In the genomic region with DNA sequence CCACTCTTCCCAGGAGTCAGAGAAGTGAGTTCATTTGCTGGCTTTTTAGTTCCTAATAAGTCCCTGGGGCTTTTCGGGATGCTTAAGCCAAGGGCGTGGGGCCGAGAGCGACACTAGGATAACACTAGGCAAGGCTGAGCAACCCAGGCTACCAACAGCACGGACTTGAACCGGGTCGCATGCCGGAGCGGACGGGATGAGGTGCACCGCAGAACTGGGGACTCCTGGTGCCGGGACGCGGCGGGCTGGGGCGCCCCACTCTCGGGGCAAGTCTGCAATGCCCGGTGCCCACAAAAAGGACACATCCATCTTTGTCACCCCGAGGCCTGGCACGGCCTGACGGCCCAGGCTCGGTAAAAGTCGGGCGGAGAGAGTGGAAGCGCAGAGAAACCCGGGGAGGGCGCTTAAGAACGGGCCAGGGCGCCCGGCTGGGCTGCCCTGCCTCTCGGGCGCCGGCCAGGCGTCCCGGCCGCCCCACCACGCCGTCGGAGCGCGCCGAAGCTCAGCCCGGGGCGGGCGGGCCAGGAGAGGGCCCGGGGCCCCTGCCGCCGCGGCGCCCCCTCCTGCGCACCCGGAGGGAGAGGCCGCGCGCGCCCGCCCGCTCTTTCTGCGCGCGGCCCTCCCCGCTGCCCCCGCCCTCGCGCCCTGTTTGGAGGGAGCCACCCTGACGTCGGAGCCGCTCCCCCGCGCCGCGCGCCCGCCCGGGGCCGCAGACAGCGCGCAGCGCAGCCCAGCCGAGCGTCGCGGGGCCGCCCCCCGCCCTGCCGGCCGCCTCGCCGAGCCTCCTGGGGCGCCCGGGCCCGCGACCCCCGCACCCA, we compare ENCODE assay signal across 8 cellular contexts. TPM values are rescaled to one million over a fixed set of nuclear protein-coding genes. Genes with fewer than 3 reads are reported as not detected.
DNase-seq lines count a peak whose midpoint lies in the region; ATAC-seq and TF ChIP-seq lines count a peak whose summit lies in the region.

A gene with protein sequence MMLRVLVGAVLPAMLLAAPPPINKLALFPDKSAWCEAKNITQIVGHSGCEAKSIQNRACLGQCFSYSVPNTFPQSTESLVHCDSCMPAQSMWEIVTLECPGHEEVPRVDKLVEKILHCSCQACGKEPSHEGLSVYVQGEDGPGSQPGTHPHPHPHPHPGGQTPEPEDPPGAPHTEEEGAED (plus strand): TSS at position 710 of the 818 bp plus-strand sequence. CDS start 10,720 bp downstream, outside the sequence.

- peak; percentile 64 for ATAC-seq in left lung
- no peak for ATAC-seq in GM21529 (IDR thresholded peaks at IDR 0.05; ENCODE audit: unreplicated experiment)
- no peak for ATAC-seq in HG02870 (IDR thresholded peaks at IDR 0.05; ENCODE audit: unreplicated experiment)

- CTCF ChIA-PET in activated CD4-positive, alpha-beta T cell treated with anti-CD3 and anti-CD28 coated beads, Interleukin-2, amount 10 ng/mL, durations not matched to agents 7 days and 5 days (lab: Charles Lee), result interaction anchor here (0.9 to 2.3 kb wide), 4 partner anchors 16 to 299 kb away, joined by 3 to 6 read pairs (median 3); no protein-coding TSS in a partner anchor

- H3K27ac Mint-ChIP-seq in IgD-negative memory B cell, result peak within 1 kb of the TSS; percentile 57 to 86 (median 64)
- H3K27ac Mint-ChIP-seq in activated CD4-positive, alpha-beta T cell treated with anti-CD3 and anti-CD28 coated beads, Interleukin-2, amount 10 ng/mL, durations not matched to agents 7 days and 5 days, result peak within 1 kb of the TSS; percentile 89
- H3K27ac Mint-ChIP-seq in dendritic cell treated with granulocyte-macrophage colony-stimulating factor and Interleukin-4, amounts not matched to agents 40 ng/mL and 50 ng/mL, for 4 days, result peak within 1 kb of the TSS; percentile 2

- TF ChIP-seq CTCF in left lung (IDR thresholded peaks at IDR 0.05), result no peak

- peaks cover 56% of the 10 kb centered on the region for H3K27me3 Mint-ChIP-seq in IgD-negative memory B cell
- peaks cover 26% of the 10 kb centered on the region for H3K27me3 Mint-ChIP-seq in activated CD4-positive, alpha-beta T cell treated with anti-CD3 and anti-CD28 coated beads, Interleukin-2, amount 10 ng/mL, durations not matched to agents 7 days and 5 days
- H3K27me3 Mint-ChIP-seq in dendritic cell treated with granulocyte-macrophage colony-stimulating factor and Interleukin-4, amounts not matched to agents 40 ng/mL and 50 ng/mL, for 4 days, result peaks cover 81% of the 10 kb centered on the region

- H3K27ac ChIP-seq in left lung, result peak within 1 kb of the TSS; percentile 68 to 86

- H3K9me3 Mint-ChIP-seq in IgD-negative memory B cell, result no peaks in the 10 kb centered on the region
- no peaks in the 10 kb centered on the region for H3K9me3 Mint-ChIP-seq in activated CD4-positive, alpha-beta T cell treated with anti-CD3 and anti-CD28 coated beads, Interleukin-2, amount 10 ng/mL, durations not matched to agents 7 days and 5 days
- H3K9me3 Mint-ChIP-seq in dendritic cell treated with granulocyte-macrophage colony-stimulating factor and Interleukin-4, amounts not matched to agents 40 ng/mL and 50 ng/mL, for 4 days, result no peaks in the 10 kb centered on the region

- DNase-seq in EL, result peak; percentile 67
- DNase-seq in activated CD4-positive, alpha-beta T cell treated with anti-CD3 and anti-CD28 coated beads, Interleukin-2, amount 10 ng/mL, durations not matched to agents 7 days and 5 days, result peak; percentile 76
- DNase-seq in left lung, result no peak
- DNase-seq in stimulated activated CD4-positive, alpha-beta T cell treated with anti-CD3 and anti-CD28 coated beads, Interleukin-2, amount 100 ng/mL, for 48 hours, result peak; percentile 59 to 66

- no peaks in the 10 kb centered on the region for H3K36me3 Mint-ChIP-seq in IgD-negative memory B cell
- peaks cover 2% of the 10 kb centered on the region for H3K36me3 Mint-ChIP-seq in activated CD4-positive, alpha-beta T cell treated with anti-CD3 and anti-CD28 coated beads, Interleukin-2, amount 10 ng/mL, durations not matched to agents 7 days and 5 days (ENCODE audit: low read depth)
- no peaks in the 10 kb centered on the region for H3K36me3 Mint-ChIP-seq in dendritic cell treated with granulocyte-macrophage colony-stimulating factor and Interleukin-4, amounts not matched to agents 40 ng/mL and 50 ng/mL, for 4 days (ENCODE audit: low read depth)

- H3K9me3 ChIP-seq in left lung, result no peaks in the 10 kb centered on the region

- peaks cover 6 to 77% of the 10 kb centered on the region in 2 donors for H3K27me3 ChIP-seq in left lung

- H3K4me1 ChIP-seq in left lung, result peaks cover 0 to 37% of the 10 kb centered on the region in 2 donors

- POLR2A ChIA-PET in activated CD4-positive, alpha-beta T cell treated with anti-CD3 and anti-CD28 coated beads, Interleukin-2, amount 10 ng/mL, durations not matched to agents 7 days and 5 days (lab: Charles Lee), result no interaction called here

- H3K4me1 Mint-ChIP-seq in IgD-negative memory B cell, result peaks cover 0 to 8% (median 6%) of the 10 kb centered on the region in 3 donors
- H3K4me1 Mint-ChIP-seq in activated CD4-positive, alpha-beta T cell treated with anti-CD3 and anti-CD28 coated beads, Interleukin-2, amount 10 ng/mL, durations not matched to agents 7 days and 5 days, result peaks cover 34% of the 10 kb centered on the region
- peaks cover 28% of the 10 kb centered on the region for H3K4me1 Mint-ChIP-seq in dendritic cell treated with granulocyte-macrophage colony-stimulating factor and Interleukin-4, amounts not matched to agents 40 ng/mL and 50 ng/mL, for 4 days (ENCODE audit: low read depth)

- H3K4me3 Mint-ChIP-seq in IgD-negative memory B cell, result peak within 1 kb of the TSS; percentile 84 to 97 (median 90)
- H3K4me3 Mint-ChIP-seq in activated CD4-positive, alpha-beta T cell treated with anti-CD3 and anti-CD28 coated beads, Interleukin-2, amount 10 ng/mL, durations not matched to agents 7 days and 5 days, result peak within 1 kb of the TSS; percentile 88
- H3K4me3 Mint-ChIP-seq in dendritic cell treated with granulocyte-macrophage colony-stimulating factor and Interleukin-4, amounts not matched to agents 40 ng/mL and 50 ng/mL, for 4 days, result peak within 1 kb of the TSS; percentile 77

- no peaks in the 10 kb centered on the region for H3K36me3 ChIP-seq in left lung

- intact Hi-C loops in dendritic cell treated with granulocyte-macrophage colony-stimulating factor and Interleukin-4, amounts not matched to agents 40 ng/mL and 50 ng/mL, for 4 days (cut with micrococcal nuclease), result no loop called here
- intact Hi-C loops in left lung (cut with DNase I), result loop anchor here in 1 of 2 donors (10.0 kb wide), 1 partner anchor 149 kb away; no protein-coding TSS in a partner anchor

- peak within 1 kb of the TSS; percentile 50 to 55 for H3K4me3 ChIP-seq in left lung

RNA-seq across cellular contexts. Expression of the gene that starts here (rescaled TPM):
- polyA plus RNA-seq in IgD-negative memory B cell, result 0.18 TPM
- total RNA-seq in activated CD4-positive, alpha-beta T cell treated with anti-CD3 and anti-CD28 coated beads, Interleukin-2, amount 10 ng/mL, durations not matched to agents 7 days and 5 days, result 10 to 100 TPM; 17.5 to 22.0 TPM
- 100 to 1,000 TPM in 1 of 2 donors, 10 to 100 TPM in 1; 90.4 to 180 TPM for total RNA-seq in left lung

Comparison
In these comparisons a context has a peak if more than half of its experiments do, and no peak if none do; other contexts are left out.
1. DNase-seq: peak in EL (single experiment), activated CD4-positive, alpha-beta T cell treated with anti-CD3 and anti-CD28 coated beads, Interleukin-2, amount 10 ng/mL, durations not matched to agents 7 days and 5 days (single experiment) and stimulated activated CD4-positive, alpha-beta T cell treated with anti-CD3 and anti-CD28 coated beads, Interleukin-2, amount 100 ng/mL, for 48 hours (2 of 2); none in left lung (0 of 2).
2. H3K27ac Mint-ChIP-seq: peak in every context shown above with its lines; median percentile 89 in activated CD4-positive, alpha-beta T cell treated with anti-CD3 and anti-CD28 coated beads, Interleukin-2, amount 10 ng/mL, durations not matched to agents 7 days and 5 days; 64 in IgD-negative memory B cell; 2 in dendritic cell treated with granulocyte-macrophage colony-stimulating factor and Interleukin-4, amounts not matched to agents 40 ng/mL and 50 ng/mL, for 4 days.
3. Peak in every context shown above with its lines, with median percentiles within 50 percentile points of each other: H3K4me3 Mint-ChIP-seq.